In genomic region chr5:52787600-52788504, GRCh38 we compare ENCODE assay signal across 2 cellular contexts.
A peak's percentile ranks its signal among the peaks of the same experiment; 100 is the strongest.
TF ChIP-seq lines count a peak whose summit lies in the region.

Gene ITGA1, plus strand, starts transcription at chr5:52787916. Its CDS starts 438 bp downstream, at chr5:52788354.
Gene PELO, plus strand, starts transcription at chr5:52787916. Its CDS starts 12,479 bp downstream, at chr5:52800395.

TF ChIP-seq in HCT116, 20 proteins besides CTCF, POLR2A, EP300 and RAD21:
- TF ChIP-seq EZH2phosphoT487 (IDR thresholded peaks at IDR 0.05; ENCODE audit: borderline replicate concordance) (no peak), ELF1 (IDR thresholded peaks at IDR 0.05; ENCODE audit: borderline replicate concordance, low read depth) (no peak), SRF (IDR thresholded peaks at IDR 0.05; ENCODE audit: low read depth) (no peak), JUND (IDR thresholded peaks at IDR 0.05) (no peak), ZBTB33 (IDR thresholded peaks at IDR 0.05; ENCODE audit: extremely low read depth, insufficient replicate concordance, low read length) (no peak), CEBPB (IDR thresholded peaks at IDR 0.05; ENCODE audit: low read depth) (peak; percentile 52; the same call in 1 of the 2 replicates), POLR2AphosphoS5 (IDR thresholded peaks at IDR 0.05; ENCODE audit: low read depth, low read length) (peak; percentile 45), EGR1 (IDR thresholded peaks at IDR 0.05; ENCODE audit: low read depth) (no peak), EZH2 (IDR thresholded peaks at IDR 0.05) (no peak), SIN3A (IDR thresholded peaks at IDR 0.05; ENCODE audit: low read depth) (0 out of 2 replicates have a peak, but pooled peaks have one; percentile 45)

TF ChIP-seq in HepG2, 621 proteins besides CTCF, POLR2A, EP300 and RAD21 (continues in another document):
- 0 out of 2 replicates have a peak, but pooled peaks have one; percentile 67 for TF ChIP-seq ZNF136 (CRISPR knock-in tag; IDR thresholded peaks at IDR 0.05; ENCODE audit: low read depth)
- peak; percentile 75 for TF ChIP-seq GFI1 (CRISPR knock-in tag; IDR thresholded peaks at IDR 0.05; ENCODE audit: borderline replicate concordance)
- no peak for TF ChIP-seq ATAD3A (CRISPR knock-in tag; IDR thresholded peaks at IDR 0.05)
- TF ChIP-seq GRHL1 (CRISPR knock-in tag; conservative IDR thresholded peaks at IDR 0.05): no peak
- no peak for TF ChIP-seq SMYD3 (CRISPR knock-in tag; IDR thresholded peaks at IDR 0.05)
- peak; percentile 46; the same call in 1 of the 2 replicates for TF ChIP-seq ZNF556 (CRISPR knock-in tag; IDR thresholded peaks at IDR 0.05; ENCODE audit: borderline replicate concordance)
- TF ChIP-seq ZNF563 (CRISPR knock-in tag; IDR thresholded peaks at IDR 0.05): no peak
- TF ChIP-seq CC2D1A (CRISPR knock-in tag; IDR thresholded peaks at IDR 0.05): peak; percentile 89; the same call in 1 of the 2 replicates
- 0 out of 2 replicates have a peak, but pooled peaks have one; percentile 23 for TF ChIP-seq ZNF639 (CRISPR knock-in tag; conservative IDR thresholded peaks at IDR 0.05)
- no peak; the same call in 1 of the 2 replicates for TF ChIP-seq CSRNP1 (CRISPR knock-in tag; IDR thresholded peaks at IDR 0.05)
- peak; percentile 67; the same call in 1 of the 2 replicates for TF ChIP-seq TFDP2 (CRISPR knock-in tag; IDR thresholded peaks at IDR 0.05)
- TF ChIP-seq MXI1 (IDR thresholded peaks at IDR 0.05; ENCODE audit: borderline replicate concordance, low read depth, low read length): 0 out of 3 replicates have a peak, but pooled peaks have one; percentile 19
- TF ChIP-seq ZNF773 (CRISPR knock-in tag; IDR thresholded peaks at IDR 0.05; ENCODE audit: borderline replicate concordance): no peak
- no peak for TF ChIP-seq ZNF674 (CRISPR knock-in tag; IDR thresholded peaks at IDR 0.05; ENCODE audit: low read depth)
- TF ChIP-seq SNAI1 (CRISPR knock-in tag; IDR thresholded peaks at IDR 0.05; ENCODE audit: borderline replicate concordance): no peak
- no peak for TF ChIP-seq ZNF530 (CRISPR knock-in tag; IDR thresholded peaks at IDR 0.05; ENCODE audit: low read depth)
- TF ChIP-seq LBX2 (CRISPR knock-in tag; IDR thresholded peaks at IDR 0.05; ENCODE audit: borderline replicate concordance): 0 out of 2 replicates have a peak, but pooled peaks have one; percentile 63
- TF ChIP-seq ARID2 (CRISPR knock-in tag; IDR thresholded peaks at IDR 0.05; ENCODE audit: borderline replicate concordance): no peak; the same call in 1 of the 2 replicates
- TF ChIP-seq BATF2 (CRISPR knock-in tag; IDR thresholded peaks at IDR 0.05): no peak
- no peak for TF ChIP-seq TRAFD1 (CRISPR knock-in tag; IDR thresholded peaks at IDR 0.05; ENCODE audit: borderline replicate concordance)
- TF ChIP-seq ZBTB14 (CRISPR knock-in tag; IDR thresholded peaks at IDR 0.05): no peak
- no peak for TF ChIP-seq HMG20A (CRISPR knock-in tag; IDR thresholded peaks at IDR 0.05; ENCODE audit: borderline replicate concordance)
- TF ChIP-seq CREB3 (CRISPR knock-in tag; IDR thresholded peaks at IDR 0.05): no peak
- no peak; the same call in 1 of the 2 replicates for TF ChIP-seq SRY (CRISPR knock-in tag; IDR thresholded peaks at IDR 0.05)
- no peak for TF ChIP-seq ATRX (CRISPR knock-in tag; IDR thresholded peaks at IDR 0.05; ENCODE audit: borderline replicate concordance)
- TF ChIP-seq ZMAT3 (CRISPR knock-in tag; conservative IDR thresholded peaks at IDR 0.05): no peak
- TF ChIP-seq ELK4 (CRISPR knock-in tag; IDR thresholded peaks at IDR 0.05; ENCODE audit: borderline replicate concordance): no peak
- TF ChIP-seq PAWR (CRISPR knock-in tag; IDR thresholded peaks at IDR 0.05; ENCODE audit: borderline replicate concordance): no peak
- peak; percentile 77; the same call in 1 of the 2 replicates for TF ChIP-seq ZNF775 (CRISPR knock-in tag; IDR thresholded peaks at IDR 0.05; ENCODE audit: borderline replicate concordance)
- 0 out of 2 replicates have a peak, but pooled peaks have one; percentile 60 for TF ChIP-seq ZBTB39 (CRISPR knock-in tag; IDR thresholded peaks at IDR 0.05)
- no peak for TF ChIP-seq ZFP36L2 (CRISPR knock-in tag; IDR thresholded peaks at IDR 0.05)
- TF ChIP-seq UBTF (CRISPR knock-in tag; IDR thresholded peaks at IDR 0.05): peak; percentile 99
- no peak for TF ChIP-seq CENPT (CRISPR knock-in tag; IDR thresholded peaks at IDR 0.05; ENCODE audit: low read depth)
- peak; percentile 70; the same call in 1 of the 2 replicates for TF ChIP-seq ZNF543 (CRISPR knock-in tag; IDR thresholded peaks at IDR 0.05)
- no peak for TF ChIP-seq SNAPC5 (CRISPR knock-in tag; IDR thresholded peaks at IDR 0.05; ENCODE audit: borderline replicate concordance)
- TF ChIP-seq HNRNPLL (IDR thresholded peaks at IDR 0.05; ENCODE audit: low read depth, low read length, poor library complexity, severe bottlenecking): peak; percentile 72
- TF ChIP-seq SIN3B (IDR thresholded peaks at IDR 0.05; ENCODE audit: low read length): no peak
- no peak for TF ChIP-seq SNRNP70 (IDR thresholded peaks at IDR 0.05; ENCODE audit: low read depth, low read length)
